ENCODE assay signal across 2 cellular contexts in genomic region chr1:145134476-145134875, GRCh38. TPM values are rescaled to one million over a fixed set of nuclear protein-coding genes. Genes with fewer than 3 reads are reported as not detected.
"Had no signal": no experiment of that assay in that cellular context is flagged by ENCODE, and none has a peak within 500 bp of the region (broad histone marks: within the 10 kb centered on the region; RNA-seq: fewer than 3 reads in every experiment).

No MANE protein-coding gene starts in this region.

RNA-seq across cellular contexts. Expression of gene FAM72D, which starts 38.7 kb away (rescaled TPM):
- total RNA-seq: psoas muscle, thoracic aorta had no signal
